8 cellular contexts compared by ENCODE assay signal in genomic region chr22:30485362-30485988, GRCh38. TPM values are rescaled to one million over a fixed set of nuclear protein-coding genes. Genes with fewer than 3 reads are reported as not detected.
DNase-seq lines count a peak whose midpoint lies in the region; ATAC-seq and TF ChIP-seq lines count a peak whose summit lies in the region.

No MANE protein-coding gene starts in this region.

- intact Hi-C loops in psoas muscle (cut with DNase I) (loop anchor here (1.0 to 10.0 kb wide), 3 partner anchors 94 to 221 kb away; partner anchors contain the start of gene OSM (in 1 of the 2)), uterus (cut with DNase I; ENCODE audit: low total_unique reads) (no loop called here)

- H3K27me3 ChIP-seq in cardiac muscle cell (no peaks in the 10 kb centered on the region), psoas muscle (ENCODE audit: insufficient read depth in 3 of 3, low read length in 2 of 3) (peaks cover 0 to 6% (median 0%) of the 10 kb centered on the region in 3 donors), uterus (no peaks in the 10 kb centered on the region)

- 24 to 32% (median 26%) methylated on average over 17 to 18 of the region's 18 CpGs for WGBS in psoas muscle, 3 donors

- peak; percentile 70 for ATAC-seq in HG02678 (IDR thresholded peaks at IDR 0.05; ENCODE audit: unreplicated experiment)
- peak; percentile 86 to 93 (median 91) for ATAC-seq in psoas muscle
- ATAC-seq in HG02610 (IDR thresholded peaks at IDR 0.05; ENCODE audit: unreplicated experiment) = no peak

- H3K27ac ChIP-seq in cardiac muscle cell (no peak overlapping the region), psoas muscle (no peak overlapping the region), uterus (no peak overlapping the region)

- DNase-seq in D341Med (ENCODE audit: low spot score) (peak; percentile 95), SKM-1 treated with dmso at 0.1 percent for 144 hours (lab: John Stamatoyannopoulos, UW; ENCODE audit: unreplicated experiment) (peak; percentile 7), cardiac muscle cell (ENCODE audit: low read depth in 1 of 2, low spot score in 1 of 2) (peak; percentile 64 to 65), psoas muscle (peak; percentile 44 to 65), uterus (peak; percentile 32 to 43)
- DNase-seq in activated naive CD4-positive, alpha-beta T cell treated with anti-CD3 and anti-CD28 coated beads, Interleukin-2, amount 50 U/mL, for 16 hours = peak; percentile 72

- no peaks in the 10 kb centered on the region for H3K4me1 ChIP-seq in cardiac muscle cell (ENCODE audit: low read depth)
- no peaks in the 10 kb centered on the region for H3K4me1 ChIP-seq in psoas muscle
- H3K4me1 ChIP-seq in uterus = no peaks in the 10 kb centered on the region

- H3K9me3 ChIP-seq in cardiac muscle cell (ENCODE audit: low read depth) (no peaks in the 10 kb centered on the region), psoas muscle (no peaks in the 10 kb centered on the region), uterus (no peaks in the 10 kb centered on the region)

- no peak overlapping the region for H3K4me3 ChIP-seq in cardiac muscle cell
- no peak overlapping the region for H3K4me3 ChIP-seq in psoas muscle
- no peak overlapping the region for H3K4me3 ChIP-seq in uterus

- H3K36me3 ChIP-seq in cardiac muscle cell (no peaks in the 10 kb centered on the region), psoas muscle (ENCODE audit: insufficient read depth in 1 of 2, low read depth in 1 of 2) (no peaks in the 10 kb centered on the region), uterus (no peaks in the 10 kb centered on the region)

- no peak for TF ChIP-seq POLR2A in uterus (IDR thresholded peaks at IDR 0.05)

- TF ChIP-seq CTCF in cardiac muscle cell (IDR thresholded peaks at IDR 0.05; ENCODE audit: low read depth, low read length) = peak; percentile 83
- peak; percentile 96 for TF ChIP-seq CTCF in psoas muscle (IDR thresholded peaks at IDR 0.05)
- TF ChIP-seq CTCF in uterus (IDR thresholded peaks at IDR 0.05) = peak; percentile 78 to 88 (median 84)

RNA-seq across cellular contexts. Expression of gene SEC14L3, which starts 13.7 kb away (rescaled TPM):
- total RNA-seq in cardiac muscle cell = not detected in 2 replicates
- not detected in 2 replicates for polyA plus RNA-seq in cardiac muscle cell
- total RNA-seq in psoas muscle = not detected
- polyA plus RNA-seq in psoas muscle = under 1 TPM in 1 of 3 donors, not detected in 2; 0.04 TPM
- total RNA-seq in uterus = not detected

RNA-seq across cellular contexts. Expression of gene SEC14L4, which starts 20.0 kb away (rescaled TPM):
- 0.33 TPM in 1 of 2 replicates, not detected in the other for total RNA-seq in cardiac muscle cell
- 0.09 TPM in 1 of 2 replicates, not detected in the other for polyA plus RNA-seq in cardiac muscle cell
- not detected for total RNA-seq in psoas muscle
- polyA plus RNA-seq in psoas muscle = under 1 TPM in 2 of 3 donors, not detected in 1; 0.01 to 0.07 TPM
- total RNA-seq in uterus = under 1 TPM in 1 of 4 donors, not detected in 3; 0.41 TPM

RNA-seq across cellular contexts. Expression of gene MTFP1, which starts 59.9 kb away (rescaled TPM):
- total RNA-seq in cardiac muscle cell = 39.3 and 73.4 TPM in 2 replicates
- 64.8 and 100.0 TPM in 2 replicates for polyA plus RNA-seq in cardiac muscle cell
- total RNA-seq in psoas muscle = 10 to 100 TPM in 3 of 4 donors, 1 to 10 TPM in 1; 4.3 to 68.7 (median 17.7) TPM
- polyA plus RNA-seq in psoas muscle = 100 to 1,000 TPM in 1 of 3 donors, 10 to 100 TPM in 2; 50.8 to 156 (median 71.3) TPM
- total RNA-seq in uterus = 1 to 10 TPM in 3 of 4 donors, not detected in 1; 1.2 to 5.5 (median 3.2) TPM

Comparison
In these comparisons a context has a peak if more than half of its experiments do, and no peak if none do; other contexts are left out.
1. DNase-seq: peak in every context shown above with its lines; median percentile 95 in D341Med; 72 in activated naive CD4-positive, alpha-beta T cell treated with anti-CD3 and anti-CD28 coated beads, Interleukin-2, amount 50 U/mL, for 16 hours; 64 in cardiac muscle cell; 54 in psoas muscle; 38 in uterus; 7 in SKM-1 treated with dmso at 0.1 percent for 144 hours.